In genomic region chr18:21851327-21851961, GRCh38 we compare ENCODE assay signal across 8 cellular contexts.
DNase-seq lines count a peak whose midpoint lies in the region; ATAC-seq and TF ChIP-seq lines count a peak whose summit lies in the region.

No MANE protein-coding gene starts in this region.

- intact Hi-C loops in body of pancreas (cut with DNase I) (no loop called here), right lobe of liver (cut with DNase I) (no loop called here)

- TF ChIP-seq POLR2A in body of pancreas (IDR thresholded peaks at IDR 0.05): no peak
- TF ChIP-seq POLR2A in right lobe of liver (IDR thresholded peaks at IDR 0.05): no peak

- TF ChIP-seq CTCF in C4-2B (conservative IDR thresholded peaks at IDR 0.05): peak; percentile 47
- TF ChIP-seq CTCF in HEK293 (tag by site-specific recombination; IDR thresholded peaks at IDR 0.05): no peak
- peak in 4 of 7 experiments; percentile 6 to 37 (median 22) for TF ChIP-seq CTCF in body of pancreas (IDR thresholded peaks at IDR 0.05)
- TF ChIP-seq CTCF in right lobe of liver (IDR thresholded peaks at IDR 0.05): peak; percentile 27 to 54 (median 48)

- CTCF ChIA-PET in HEK293 (lab: Yijun Ruan, JAX): interaction anchor here (1.0 to 1.2 kb wide), 3 partner anchors 13 to 363 kb away, joined by 3 to 6 read pairs (median 3); no protein-coding TSS in a partner anchor

- DNase-seq in body of pancreas: no peak
- DNase-seq in right lobe of liver: no peak
- no peak for DNase-seq in stimulated activated CD4-positive, alpha-beta T cell treated with anti-CD3 and anti-CD28 coated beads, Interleukin-4, amount 100 ng/mL, for 24 hours

- H3K27me3 ChIP-seq in body of pancreas: no peaks in the 10 kb centered on the region
- H3K27me3 ChIP-seq in right lobe of liver: no peaks in the 10 kb centered on the region

- WGBS in body of pancreas, 2 donors: 67 to 74% methylated on average over 5 of the region's 5 CpGs
- WGBS in right lobe of liver (ENCODE audit: insufficient coverage, low coverage, low lambda C conversion rate, missing lambda C conversion rate): 39% methylated on average over 5 of the region's 5 CpGs

- H3K27ac ChIP-seq in C4-2B (no peak overlapping the region), HEK293 (ENCODE audit: extremely low read depth, low read depth, low read length) (no peak overlapping the region), body of pancreas (no peak overlapping the region), right lobe of liver (no peak overlapping the region)

- H3K36me3 ChIP-seq in HEK293 (ENCODE audit: control insufficient read depth in 2 of 2, insufficient read depth in 1 of 2, low read length in 2 of 2) (peaks cover under 1 to 40% of the 10 kb centered on the region in 2 experiments), body of pancreas (replicated peaks in 1 of 2; ENCODE audit: insufficient read depth in 1 of 2, low read depth in 2 of 2) (peaks cover 0 to 6% of the 10 kb centered on the region in 2 donors), right lobe of liver (peaks cover 0 to 6% (median 0%) of the 10 kb centered on the region in 4 donors)

- POLR2A ChIA-PET in HEK293 (lab: Yijun Ruan, JAX): no interaction called here

- ATAC-seq in body of pancreas (no peak), right lobe of liver (peak; percentile 69 to 76 (median 76)), HG02885 (IDR thresholded peaks at IDR 0.05; ENCODE audit: poor library complexity, unreplicated experiment) (no peak), HG03039 (IDR thresholded peaks at IDR 0.05; ENCODE audit: unreplicated experiment) (no peak), HG02763 (IDR thresholded peaks at IDR 0.05; ENCODE audit: unreplicated experiment) (no peak)

- H3K4me1 ChIP-seq in HEK293 (ENCODE audit: control insufficient read depth, insufficient read depth, low read length) (no peaks in the 10 kb centered on the region), body of pancreas (no peaks in the 10 kb centered on the region), right lobe of liver (peaks cover 0 to 9% (median 0%) of the 10 kb centered on the region in 4 donors)

- H3K4me3 ChIP-seq in HEK293 (ENCODE audit: low read depth, low read length) (no peak overlapping the region), body of pancreas (no peak overlapping the region), right lobe of liver (no peak overlapping the region)

- H3K9me3 ChIP-seq in HEK293 (ENCODE audit: control insufficient read depth, insufficient read depth, low read depth, low read length) (no peaks in the 10 kb centered on the region), body of pancreas (no peaks in the 10 kb centered on the region), right lobe of liver (no peaks in the 10 kb centered on the region)

TF ChIP-seq in HEK293, 187 proteins besides CTCF, POLR2A, EP300 and RAD21:
- TF ChIP-seq ZNF654 (tag by site-specific recombination; IDR thresholded peaks at IDR 0.05; ENCODE audit: low read depth) (0 out of 2 replicates have a peak, but pooled peaks have one; percentile 19), ZNF510 (tag by site-specific recombination; IDR thresholded peaks at IDR 0.05; ENCODE audit: insufficient replicate concordance) (no peak), ZNF404 (tag by site-specific recombination; IDR thresholded peaks at IDR 0.05) (no peak), ZNF488 (tag by site-specific recombination; IDR thresholded peaks at IDR 0.05) (no peak)

Comparison
In these comparisons a context has a peak if more than half of its experiments do, and no peak if none do; other contexts are left out.
1. ATAC-seq: peak in right lobe of liver (4 of 4); none in body of pancreas (single experiment), HG02885 (single experiment), HG03039 (single experiment) and HG02763 (single experiment).